In genomic region chr18:35415511-35416427, GRCh38 we compare ENCODE assay signal across 9 cellular contexts.
DNase-seq lines count a peak whose midpoint lies in the region; ATAC-seq and TF ChIP-seq lines count a peak whose summit lies in the region.
"Had no signal": no experiment of that assay in that cellular context is flagged by ENCODE, and none has a peak within 500 bp of the region (broad histone marks: within the 10 kb centered on the region; RNA-seq: fewer than 3 reads in every experiment).

No MANE protein-coding gene starts in this region.

- DNase-seq in AG10803 (ENCODE audit: low read depth) (peak; percentile 62), MV-4-11 (lab: John Stamatoyannopoulos, UW) (peak; percentile 91), choroid plexus epithelial cell (ENCODE audit: low read depth) (peak; percentile 66), NCI-H1694 (lab: John Stamatoyannopoulos, UW) (no peak), D341Med (ENCODE audit: low spot score) (no peak), DMS114 treated with DMSO at 0.1 percent for 48 hours (lab: John Stamatoyannopoulos, UW; ENCODE audit: unreplicated experiment) (no peak), DMS153 (lab: John Stamatoyannopoulos, UW) (no peak)

- H3K4me3 ChIP-seq in AG10803 (ENCODE audit: low read length) = no peak overlapping the region
- peak overlapping the region; percentile 0 for H3K4me3 ChIP-seq in choroid plexus epithelial cell (ENCODE audit: low read depth, low read length)
- H3K4me3 ChIP-seq: skin epidermis had no signal

- TF ChIP-seq CTCF in AG10803 (conservative IDR thresholded peaks at IDR 0.05; ENCODE audit: low read length) (no peak), choroid plexus epithelial cell (conservative IDR thresholded peaks at IDR 0.05; ENCODE audit: low read depth, low read length) (no peak)

- ATAC-seq in GM18867 (IDR thresholded peaks at IDR 0.05; ENCODE audit: unreplicated experiment) = peak; percentile 43

Comparison
In these comparisons a context has a peak if more than half of its experiments do, and no peak if none do; other contexts are left out.
1. DNase-seq: peak in AG10803 (single experiment), MV-4-11 (single experiment) and choroid plexus epithelial cell (single experiment); none in NCI-H1694 (single experiment), D341Med (single experiment), DMS114 treated with DMSO at 0.1 percent for 48 hours (single experiment) and DMS153 (single experiment).